Comparison of ENCODE assay signal across 1 cellular context in the genomic region with DNA sequence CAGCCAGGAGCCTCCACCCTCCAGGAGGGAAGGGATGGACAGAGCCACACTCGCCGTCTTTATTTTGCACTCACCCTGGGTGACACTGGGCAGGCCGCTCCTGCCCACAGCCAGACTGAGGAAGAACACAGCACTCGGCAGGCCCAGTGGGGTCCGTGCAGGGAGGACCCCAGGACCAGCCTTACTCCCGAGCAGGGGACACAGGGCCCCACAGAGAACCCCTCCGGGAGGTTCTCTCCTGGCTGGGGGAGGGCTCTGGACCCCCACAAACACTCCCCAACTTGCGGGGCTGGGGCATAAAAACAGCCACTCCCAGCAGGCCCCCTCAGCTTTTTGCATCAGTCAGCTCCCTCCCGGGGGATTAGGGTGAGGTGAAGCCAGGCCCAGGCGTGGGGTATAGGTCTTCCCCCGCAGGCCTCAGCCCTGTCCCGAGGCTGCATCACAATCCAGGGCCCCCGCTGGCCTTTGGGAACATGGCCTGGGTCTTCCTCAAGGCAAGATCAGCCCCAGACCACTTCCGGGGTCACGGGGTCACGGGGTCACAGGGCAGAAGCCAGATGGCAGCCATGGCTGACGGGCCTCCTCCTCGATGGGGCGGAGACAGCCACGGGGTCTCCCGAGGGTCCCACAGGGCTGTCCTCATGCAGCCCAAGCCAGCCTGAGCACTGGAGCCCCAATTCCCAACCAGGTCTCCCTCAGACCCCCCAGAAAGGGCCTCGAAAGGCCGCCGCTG.
TF ChIP-seq lines count a peak whose summit lies in the region.

No MANE protein-coding gene starts in this region.

TF ChIP-seq in H1, 55 proteins besides CTCF, POLR2A, EP300 and RAD21:
- no peak for TF ChIP-seq SP4 (IDR thresholded peaks at IDR 0.05; ENCODE audit: low read length)
- TF ChIP-seq ASH2L (IDR thresholded peaks at IDR 0.05; ENCODE audit: low read length): no peak
- TF ChIP-seq CTBP2 (IDR thresholded peaks at IDR 0.05; ENCODE audit: borderline replicate concordance, insufficient read depth, insufficient read length, low read length): no peak
- no peak for TF ChIP-seq GTF2F1 (IDR thresholded peaks at IDR 0.05; ENCODE audit: borderline replicate concordance, low read depth, low read length)
- TF ChIP-seq CBX5 (IDR thresholded peaks at IDR 0.05; ENCODE audit: low read depth, low read length): no peak
- TF ChIP-seq HDAC2 (IDR thresholded peaks at IDR 0.05; ENCODE audit: borderline replicate concordance in 1 of 2, low read depth in 2 of 2, low read length in 2 of 2): no peak
- no peak for TF ChIP-seq SIX5 (IDR thresholded peaks at IDR 0.05; ENCODE audit: low read depth, low read length)
- TF ChIP-seq RBBP5 (IDR thresholded peaks at IDR 0.05; ENCODE audit: borderline replicate concordance, low read depth, low read length): no peak
- TF ChIP-seq BRCA1 (IDR thresholded peaks at IDR 0.05; ENCODE audit: low read depth, low read length): no peak
- no peak for TF ChIP-seq PHF8 (conservative IDR thresholded peaks at IDR 0.05; ENCODE audit: low read depth, low read length)
- no peak for TF ChIP-seq RXRA (IDR thresholded peaks at IDR 0.05; ENCODE audit: insufficient read depth, low read depth, low read length)
